Comparison of ENCODE assay signal across 14 cellular contexts in the genomic region with DNA sequence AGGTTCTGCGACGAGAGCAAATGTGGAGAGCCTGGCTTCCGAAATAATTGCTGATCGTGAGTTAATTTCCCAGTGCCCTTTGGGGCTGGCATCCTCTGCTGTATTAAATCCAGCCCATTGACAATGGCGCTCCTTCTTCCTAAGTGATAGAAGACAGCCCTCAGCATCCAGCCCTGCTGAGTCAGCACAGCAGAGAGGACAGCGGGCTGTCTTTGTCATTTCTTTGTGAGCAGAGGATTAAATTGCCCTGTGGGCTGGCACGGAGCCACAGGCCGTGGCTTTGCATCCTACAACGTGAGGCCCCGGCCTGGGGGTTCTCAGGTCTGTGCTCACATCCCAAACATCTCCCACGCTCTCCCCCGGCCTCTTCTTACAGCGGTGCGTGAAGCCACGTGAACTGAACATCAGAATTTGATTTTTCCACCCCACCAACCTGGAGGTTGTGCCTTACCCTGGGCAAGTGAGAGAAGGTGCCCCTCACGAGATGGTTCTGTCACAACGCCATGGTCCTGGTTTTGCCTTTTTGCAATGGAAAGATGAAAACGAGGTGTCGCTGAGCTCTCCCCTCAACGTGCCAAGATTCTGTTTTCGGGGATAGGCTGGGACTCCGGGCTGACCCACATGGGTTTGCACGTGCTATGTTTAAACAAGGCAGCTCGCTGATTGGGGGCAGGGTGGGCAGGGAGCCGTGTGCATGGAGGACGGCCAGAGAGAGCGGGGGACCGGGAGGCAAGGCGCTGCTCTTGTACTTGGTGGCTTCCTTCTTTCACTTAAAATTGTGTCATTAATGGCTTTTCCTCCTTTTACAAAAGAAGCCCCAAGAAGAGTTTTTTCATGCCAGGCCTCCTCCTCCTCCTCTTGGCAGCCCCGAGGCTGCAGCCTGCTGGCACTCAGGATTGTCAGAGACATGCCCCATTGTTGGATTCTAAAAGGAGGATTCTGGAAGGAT. TPM values are rescaled to one million over a fixed set of nuclear protein-coding genes. Genes with fewer than 3 reads are reported as not detected.
DNase-seq lines count a peak whose midpoint lies in the region; ATAC-seq and TF ChIP-seq lines count a peak whose summit lies in the region.
"Had no signal": no experiment of that assay in that cellular context is flagged by ENCODE, and none has a peak within 500 bp of the region (broad histone marks: within the 10 kb centered on the region; RNA-seq: fewer than 3 reads in every experiment).

No MANE protein-coding gene starts in this region.

- TF ChIP-seq CTCF in foreskin keratinocyte (conservative IDR thresholded peaks at IDR 0.05) = no peak

- H3K4me1 ChIP-seq in foreskin keratinocyte = no peaks in the 10 kb centered on the region
- H3K4me1 ChIP-seq: Caco-2, lower lobe of right lung had no signal

- no peak overlapping the region for H3K27ac ChIP-seq in foreskin keratinocyte
- H3K27ac ChIP-seq: lower lobe of right lung, thoracic aorta had no signal

- no peak for ATAC-seq in foreskin keratinocyte
- ATAC-seq: lower lobe of right lung had no signal

- DNase-seq in NCI-H1417 (lab: John Stamatoyannopoulos, UW) = peak; percentile 29 to 76 (median 65)
- DNase-seq in NCI-H1417 treated with DMSO at 0.1 percent for 48 hours (lab: John Stamatoyannopoulos, UW) = no peak
- DNase-seq in amygdala (lab: John Stamatoyannopoulos, UW) = peak in 45 of 56 donors; percentile 14 to 76 (median 56)
- DNase-seq in iPS-NIHi11 (ENCODE audit: low spot score) = peak; percentile 49
- peak; percentile 83 for DNase-seq in superior temporal gyrus (ENCODE audit: extremely low spot score)
- no peak for DNase-seq in foreskin keratinocyte
- no peak for DNase-seq in NCI-H2081 (lab: John Stamatoyannopoulos, UW)
- no peak for DNase-seq in hepatic stellate cell (ENCODE audit: low spot score)
- DNase-seq: activated CD4-positive, alpha-beta T cell treated with anti-CD3 and anti-CD28 coated beads, Interleukin-2, amount 50 U/mL, for 48 hours; lower lobe of right lung; NCI-H526; SHP77 had no signal

- no peaks in the 10 kb centered on the region for H3K27me3 ChIP-seq in foreskin keratinocyte

RNA-seq across cellular contexts. Expression of gene CDH4, which starts 19.5 kb away (rescaled TPM):
- 11.2 and 12.8 TPM in 2 replicates for total RNA-seq in foreskin keratinocyte
- polyA plus RNA-seq in foreskin keratinocyte = 5.9 and 7.3 TPM in 2 replicates
- total RNA-seq: Caco-2, thoracic aorta had no signal

Comparison
In these comparisons a context has a peak if more than half of its experiments do, and no peak if none do; other contexts are left out.
1. DNase-seq: peak in NCI-H1417 (3 of 3), amygdala (45 of 56), iPS-NIHi11 (single experiment) and superior temporal gyrus (single experiment); none in NCI-H1417 treated with DMSO at 0.1 percent for 48 hours (single experiment), foreskin keratinocyte (0 of 2), NCI-H2081 (0 of 2) and hepatic stellate cell (single experiment).